Comparison of ENCODE assay signal across 8 cellular contexts in the genomic region with DNA sequence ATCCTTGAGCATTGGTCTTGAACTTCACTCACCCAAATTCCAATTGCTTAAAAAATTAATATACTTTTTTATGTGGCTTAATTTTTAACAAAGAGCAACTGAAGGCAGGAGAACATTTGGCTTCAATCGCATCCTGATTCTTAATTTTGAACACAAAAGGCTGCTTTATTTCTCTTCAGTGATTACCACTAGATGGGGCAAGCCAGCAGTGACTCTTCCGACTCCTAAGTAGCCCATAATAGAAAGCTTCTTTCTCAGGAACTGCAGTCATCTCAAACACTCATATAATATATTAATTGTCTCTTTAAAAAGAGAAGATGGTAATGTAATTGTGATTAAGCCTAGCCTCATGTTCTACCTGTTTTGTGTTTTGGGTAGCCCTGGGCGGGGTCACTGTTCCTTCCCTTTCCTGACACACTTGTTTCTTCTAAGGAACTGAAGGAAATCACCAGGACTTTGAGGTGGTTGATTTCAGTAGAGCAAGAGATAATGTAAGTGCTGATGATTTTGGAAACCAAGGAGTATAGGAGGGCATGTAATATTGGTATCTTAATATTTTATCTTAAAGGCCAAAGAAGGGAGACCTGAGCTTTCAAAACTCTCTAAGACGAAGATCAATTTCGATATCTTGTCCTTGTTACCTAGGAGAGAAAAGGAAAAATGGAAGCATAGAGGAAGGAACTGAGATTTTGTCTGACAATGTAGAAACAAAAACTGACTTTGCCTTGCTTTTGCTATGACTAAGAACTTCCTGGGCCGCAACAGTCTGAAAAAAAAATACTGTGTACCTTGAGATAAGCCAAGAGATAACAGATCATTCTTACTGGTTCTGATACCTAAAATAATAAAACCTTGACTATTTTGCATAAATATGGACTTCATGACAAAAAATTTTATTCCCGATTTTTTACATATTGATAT.
A peak's percentile ranks its signal among the peaks of the same experiment; 100 is the strongest.
DNase-seq lines count a peak whose midpoint lies in the region; ATAC-seq, FAIRE-seq and TF ChIP-seq lines count a peak whose summit lies in the region.

No MANE protein-coding gene starts in this region.

- H3K36me3 ChIP-seq in DOHH2 (ENCODE audit: control insufficient read depth, low read length) = no peaks in the 10 kb centered on the region
- no peaks in the 10 kb centered on the region for H3K36me3 ChIP-seq in small intestine (ENCODE audit: control insufficient read depth in 2 of 2, insufficient read depth in 2 of 2, low read length in 2 of 2)

- no peaks in the 10 kb centered on the region for H3F3A ChIP-seq in DOHH2 (ENCODE audit: control insufficient read depth, insufficient read depth)

- H4K20me1 ChIP-seq in DOHH2 (ENCODE audit: control insufficient read depth, insufficient read depth, low read depth, low read length) = no peaks in the 10 kb centered on the region

- H3K79me2 ChIP-seq in DOHH2 (ENCODE audit: control insufficient read depth, low read length) = no peaks in the 10 kb centered on the region

- H3K27me3 Mint-ChIP-seq in T-helper 1 cell treated with Interleukin-12 subunit alpha and Interleukin-12 subunit beta and Interleukin-4 antibody, amounts not matched to agents 30 μg/mL and 1 μg/mL, for 36 hours (ENCODE audit: low read depth) = peaks cover 16% of the 10 kb centered on the region

- H3K9me3 ChIP-seq in DOHH2 (ENCODE audit: control insufficient read depth, insufficient read depth, low read length) = no peaks in the 10 kb centered on the region
- no peaks in the 10 kb centered on the region for H3K9me3 ChIP-seq in small intestine (ENCODE audit: control insufficient read depth, low read depth)

- H3K27me3 ChIP-seq in DOHH2 (ENCODE audit: control insufficient read depth, low read length) (peaks cover 6% of the 10 kb centered on the region), small intestine (ENCODE audit: control insufficient read depth in 2 of 2, insufficient read depth in 2 of 2, low read length in 2 of 2) (no peaks in the 10 kb centered on the region)

- H3K4me1 Mint-ChIP-seq in T-helper 1 cell treated with Interleukin-12 subunit alpha and Interleukin-12 subunit beta and Interleukin-4 antibody, amounts not matched to agents 30 μg/mL and 1 μg/mL, for 36 hours (ENCODE audit: low read depth) = peaks cover 7% of the 10 kb centered on the region

- H3K27ac ChIP-seq in DOHH2 (ENCODE audit: low read depth, low read length) = no peak overlapping the region
- H3K27ac ChIP-seq in small intestine (ENCODE audit: low read depth in 1 of 2, low read length in 1 of 2) = no peak overlapping the region

- peak overlapping the region; percentile 0 for H3K27ac Mint-ChIP-seq in T-helper 1 cell treated with Interleukin-12 subunit alpha and Interleukin-12 subunit beta and Interleukin-4 antibody, amounts not matched to agents 30 μg/mL and 1 μg/mL, for 36 hours

- no peak overlapping the region for H3K4me2 ChIP-seq in DOHH2 (ENCODE audit: low read length)

- WGBS in small intestine, 3 donors = 47 to 50% (median 49%) methylated on average over 7 of the region's 7 CpGs

- H3K9me2 ChIP-seq in DOHH2 (replicated peaks; ENCODE audit: control insufficient read depth, low read length) = no peaks in the 10 kb centered on the region

- ATAC-seq in GM19395 (IDR thresholded peaks at IDR 0.05; ENCODE audit: unreplicated experiment) (peak; percentile 64), GM19467 (IDR thresholded peaks at IDR 0.05; ENCODE audit: unreplicated experiment) (no peak)

- H3K36me3 Mint-ChIP-seq in T-helper 1 cell treated with Interleukin-12 subunit alpha and Interleukin-12 subunit beta and Interleukin-4 antibody, amounts not matched to agents 30 μg/mL and 1 μg/mL, for 36 hours (ENCODE audit: low read depth) = no peaks in the 10 kb centered on the region

- no peaks in the 10 kb centered on the region for H3K9me3 Mint-ChIP-seq in T-helper 1 cell treated with Interleukin-12 subunit alpha and Interleukin-12 subunit beta and Interleukin-4 antibody, amounts not matched to agents 30 μg/mL and 1 μg/mL, for 36 hours

- no peak for FAIRE-seq in small intestine (lab: Jason Lieb, UNC)

- peak; percentile 34 for DNase-seq in foreskin melanocyte
- DNase-seq in small intestine = peak; percentile 35
- DNase-seq in activated gamma-delta T cell (lab: John Stamatoyannopoulos, UW) = no peak

- no peaks in the 10 kb centered on the region for H3K4me1 ChIP-seq in DOHH2 (ENCODE audit: control insufficient read depth, low read length)
- H3K4me1 ChIP-seq in small intestine (ENCODE audit: control insufficient read depth in 2 of 2, insufficient read depth in 1 of 2, low read depth in 1 of 2, low read length in 1 of 2) = peaks cover 0 to 3% of the 10 kb centered on the region in 2 donors

- H3K4me3 ChIP-seq in DOHH2 (ENCODE audit: low read length) = no peak overlapping the region
- H3K4me3 ChIP-seq in small intestine (ENCODE audit: low read depth in 1 of 2, low read length in 2 of 2) = no peak overlapping the region

- H3K4me3 Mint-ChIP-seq in T-helper 1 cell treated with Interleukin-12 subunit alpha and Interleukin-12 subunit beta and Interleukin-4 antibody, amounts not matched to agents 30 μg/mL and 1 μg/mL, for 36 hours = no peak overlapping the region

- TF ChIP-seq CTCF in DOHH2 (IDR thresholded peaks at IDR 0.05; ENCODE audit: low read depth, low read length, poor library complexity, severe bottlenecking) (peak; percentile 57), LNCAP (IDR thresholded peaks at IDR 0.05) (peak; percentile 62)
